Comparison of ENCODE assay signal across 15 cellular contexts in the genomic region with DNA sequence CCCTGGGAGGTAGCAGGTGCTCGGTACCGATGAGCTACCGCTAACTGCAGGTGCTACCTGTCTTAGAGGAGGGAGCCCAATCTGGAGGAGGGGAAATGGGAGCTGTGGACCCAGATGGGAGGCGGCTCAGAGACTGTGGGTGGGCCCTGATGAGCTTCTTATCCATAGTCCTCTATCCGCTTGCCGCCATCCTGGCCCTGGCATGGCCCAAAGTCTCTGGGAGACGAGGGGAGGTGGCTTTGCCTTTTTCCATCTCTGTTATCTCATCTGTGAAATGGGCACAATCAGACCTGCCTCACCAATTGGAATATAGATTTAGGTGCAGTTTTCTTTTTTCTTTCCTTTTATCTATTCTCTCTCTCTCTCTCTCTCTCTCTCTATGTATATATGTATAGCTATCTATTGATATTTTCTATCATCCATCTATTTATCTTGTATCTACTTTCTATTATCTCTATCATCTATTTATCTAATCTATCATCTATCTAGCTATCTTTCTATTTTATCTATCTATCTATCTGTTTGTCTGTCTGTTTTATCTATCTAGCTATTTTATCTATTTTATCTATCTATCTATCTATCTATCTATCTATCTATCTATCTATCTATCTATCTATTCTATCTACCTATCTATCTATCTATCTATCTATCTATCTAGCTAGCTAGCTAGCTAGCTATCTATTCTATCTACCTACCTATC. TPM values are rescaled to one million over a fixed set of nuclear protein-coding genes. Genes with fewer than 3 reads are reported as not detected.
DNase-seq lines count a peak whose midpoint lies in the region; ATAC-seq and TF ChIP-seq lines count a peak whose summit lies in the region.
"Had no signal": no experiment of that assay in that cellular context is flagged by ENCODE, and none has a peak within 500 bp of the region (broad histone marks: within the 10 kb centered on the region; RNA-seq: fewer than 3 reads in every experiment).

No MANE protein-coding gene starts in this region.

- POLR2A ChIA-PET in activated CD4-positive, alpha-beta memory T cell treated with anti-CD3 and anti-CD28 coated beads, Interleukin-2, amount 10 ng/mL, durations not matched to agents 7 days and 5 days (lab: Charles Lee), result interaction anchor here (0.7 to 27.5 kb wide), 9 partner anchors 10 to 275 kb away, joined by 3 to 918 read pairs (median 3); partner anchors contain the start of gene TNFRSF1B
- POLR2A ChIA-PET in activated CD4-positive, alpha-beta memory T cell treated with anti-CD3 and anti-CD28 coated beads for 36 hours (lab: Charles Lee), result interaction anchor here (0.9 to 1.6 kb wide), 6 partner anchors 10 to 275 kb away, joined by 3 to 4 read pairs (median 3); no protein-coding TSS in a partner anchor
- POLR2A ChIA-PET in activated naive CD8-positive, alpha-beta T cell treated with anti-CD3 and anti-CD28 coated beads, Interleukin-2, amount 10 ng/mL, durations not matched to agents 7 days and 5 days (lab: Charles Lee), result interaction anchor here (0.9 to 1.9 kb wide), 3 partner anchors 9 to 47 kb away, joined by 3 to 4 read pairs (median 3); partner anchors contain the start of gene VPS13D

- peaks cover 0 to 68% (median 35%) of the 10 kb centered on the region in 4 donors for H3K4me1 ChIP-seq in right lobe of liver
- peaks cover 18 to 99% (median 83%) of the 10 kb centered on the region in 5 donors for H3K4me1 ChIP-seq in subcutaneous abdominal adipose tissue (ENCODE audit: control insufficient read depth in 5 of 5, insufficient read depth in 5 of 5, low read length in 5 of 5)
- H3K4me1 ChIP-seq in body of pancreas, result peaks cover 16% of the 10 kb centered on the region

- no peak overlapping the region for H3K4me3 ChIP-seq in right lobe of liver
- H3K4me3 ChIP-seq in subcutaneous abdominal adipose tissue (ENCODE audit: low read depth in 1 of 5, low read length in 5 of 5), result no peak overlapping the region
- H3K4me3 ChIP-seq in body of pancreas, result no peak overlapping the region
- H3K4me3 ChIP-seq: mucosa of descending colon had no signal

- H3K27me3 ChIP-seq in right lobe of liver (no peaks in the 10 kb centered on the region), subcutaneous abdominal adipose tissue (ENCODE audit: control insufficient read depth in 5 of 5, insufficient read depth in 4 of 5, low read length in 5 of 5) (peaks cover 2 to 19% (median 5%) of the 10 kb centered on the region in 5 donors), body of pancreas (no peaks in the 10 kb centered on the region)

- no peak overlapping the region for H3K4me3 Mint-ChIP-seq in activated CD4-positive, alpha-beta memory T cell treated with anti-CD3 and anti-CD28 coated beads, Interleukin-2, amount 10 ng/mL, durations not matched to agents 7 days and 5 days
- no peak overlapping the region for H3K4me3 Mint-ChIP-seq in activated CD4-positive, alpha-beta memory T cell treated with anti-CD3 and anti-CD28 coated beads for 36 hours
- H3K4me3 Mint-ChIP-seq in activated naive CD8-positive, alpha-beta T cell treated with anti-CD3 and anti-CD28 coated beads, Interleukin-2, amount 10 ng/mL, durations not matched to agents 7 days and 5 days, result no peak overlapping the region

- no peak for ATAC-seq in activated naive CD8-positive, alpha-beta T cell treated with anti-CD3 and anti-CD28 coated beads, Interleukin-2, amount 10 ng/mL, durations not matched to agents 7 days and 5 days (ENCODE audit: low read depth)
- ATAC-seq in right lobe of liver (no peak), body of pancreas (no peak), HG03378 (IDR thresholded peaks at IDR 0.05; ENCODE audit: unreplicated experiment) (no peak)

- no peak for DNase-seq in activated CD4-positive, alpha-beta memory T cell treated with anti-CD3 and anti-CD28 coated beads, Interleukin-2, amount 10 ng/mL, durations not matched to agents 7 days and 5 days
- no peak for DNase-seq in activated CD4-positive, alpha-beta memory T cell treated with anti-CD3 and anti-CD28 coated beads for 36 hours
- DNase-seq in activated naive CD8-positive, alpha-beta T cell treated with anti-CD3 and anti-CD28 coated beads, Interleukin-2, amount 10 ng/mL, durations not matched to agents 7 days and 5 days, result no peak
- DNase-seq in right lobe of liver (no peak), body of pancreas (no peak), NCI-H1105 treated with DMSO at 0.1 percent for 48 hours (lab: John Stamatoyannopoulos, UW) (no peak)
- DNase-seq: activated CD8-positive, alpha-beta memory T cell treated with anti-CD3 and anti-CD28 coated beads, Interleukin-2, amount 50 U/mL, for 48 hours; DMS79 had no signal

- peak overlapping the region in 2 of 3 donors; percentile 91 to 93 for H3K27ac ChIP-seq in right lobe of liver
- H3K27ac ChIP-seq in subcutaneous abdominal adipose tissue (ENCODE audit: low read depth, low read length), result peak overlapping the region; percentile 93
- H3K27ac ChIP-seq in body of pancreas, result peak overlapping the region in 1 of 4 donors; percentile 80
- H3K27ac ChIP-seq: epithelial cell of prostate had no signal

- H3K27me3 Mint-ChIP-seq in activated CD4-positive, alpha-beta memory T cell treated with anti-CD3 and anti-CD28 coated beads, Interleukin-2, amount 10 ng/mL, durations not matched to agents 7 days and 5 days, result no peaks in the 10 kb centered on the region
- H3K27me3 Mint-ChIP-seq in activated CD4-positive, alpha-beta memory T cell treated with anti-CD3 and anti-CD28 coated beads for 36 hours, result no peaks in the 10 kb centered on the region
- no peaks in the 10 kb centered on the region for H3K27me3 Mint-ChIP-seq in activated naive CD8-positive, alpha-beta T cell treated with anti-CD3 and anti-CD28 coated beads, Interleukin-2, amount 10 ng/mL, durations not matched to agents 7 days and 5 days

- H3K9me3 ChIP-seq in right lobe of liver (no peaks in the 10 kb centered on the region), subcutaneous abdominal adipose tissue (ENCODE audit: control insufficient read depth in 5 of 5, low read length in 5 of 5) (no peaks in the 10 kb centered on the region), body of pancreas (no peaks in the 10 kb centered on the region)
- H3K9me3 ChIP-seq: mucosa of descending colon had no signal

- WGBS in right lobe of liver (ENCODE audit: insufficient coverage, low coverage, low lambda C conversion rate, missing lambda C conversion rate), result no CpG with 5 or more reads among the region's 7 CpGs
- WGBS in body of pancreas, 2 donors, result 64 to 78% methylated on average over 7 of the region's 7 CpGs

- peaks cover 66% of the 10 kb centered on the region for H3K4me1 Mint-ChIP-seq in activated CD4-positive, alpha-beta memory T cell treated with anti-CD3 and anti-CD28 coated beads, Interleukin-2, amount 10 ng/mL, durations not matched to agents 7 days and 5 days
- peaks cover 73% of the 10 kb centered on the region for H3K4me1 Mint-ChIP-seq in activated CD4-positive, alpha-beta memory T cell treated with anti-CD3 and anti-CD28 coated beads for 36 hours (ENCODE audit: low read depth)
- peaks cover 66% of the 10 kb centered on the region for H3K4me1 Mint-ChIP-seq in activated naive CD8-positive, alpha-beta T cell treated with anti-CD3 and anti-CD28 coated beads, Interleukin-2, amount 10 ng/mL, durations not matched to agents 7 days and 5 days

- CTCF ChIA-PET in activated CD4-positive, alpha-beta memory T cell treated with anti-CD3 and anti-CD28 coated beads, Interleukin-2, amount 10 ng/mL, durations not matched to agents 7 days and 5 days (lab: Charles Lee), result interaction anchor here (0.8 to 7.0 kb wide), 4 partner anchors 20 to 203 kb away, joined by 3 to 37 read pairs (median 3); partner anchors contain the start of gene MFN2
- CTCF ChIA-PET in activated CD4-positive, alpha-beta memory T cell treated with anti-CD3 and anti-CD28 coated beads for 36 hours (lab: Charles Lee), result interaction anchor here (0.6 to 13.5 kb wide), 6 partner anchors 14 to 59 kb away, joined by 3 to 168 read pairs (median 3); no protein-coding TSS in a partner anchor

- TF ChIP-seq CTCF in right lobe of liver (IDR thresholded peaks at IDR 0.05) (no peak), body of pancreas (IDR thresholded peaks at IDR 0.05) (no peak)

- H3K36me3 Mint-ChIP-seq in activated CD4-positive, alpha-beta memory T cell treated with anti-CD3 and anti-CD28 coated beads, Interleukin-2, amount 10 ng/mL, durations not matched to agents 7 days and 5 days (ENCODE audit: low read depth), result peaks cover 70% of the 10 kb centered on the region
- H3K36me3 Mint-ChIP-seq in activated CD4-positive, alpha-beta memory T cell treated with anti-CD3 and anti-CD28 coated beads for 36 hours, result peaks cover 7% of the 10 kb centered on the region
- peaks cover 21% of the 10 kb centered on the region for H3K36me3 Mint-ChIP-seq in activated naive CD8-positive, alpha-beta T cell treated with anti-CD3 and anti-CD28 coated beads, Interleukin-2, amount 10 ng/mL, durations not matched to agents 7 days and 5 days
- H3K36me3 Mint-ChIP-seq: brain, type B pancreatic cell had no signal

- no peaks in the 10 kb centered on the region for H3K36me3 ChIP-seq in right lobe of liver
- H3K36me3 ChIP-seq in subcutaneous abdominal adipose tissue (ENCODE audit: control insufficient read depth in 5 of 5, insufficient read depth in 5 of 5, low read length in 5 of 5), result peaks cover 0 to 10% (median 5%) of the 10 kb centered on the region in 5 donors
- H3K36me3 ChIP-seq in body of pancreas (replicated peaks in 1 of 2; ENCODE audit: insufficient read depth in 1 of 2, low read depth in 2 of 2), result no peaks in the 10 kb centered on the region

- peak overlapping the region; percentile 14 for H3K27ac Mint-ChIP-seq in activated CD4-positive, alpha-beta memory T cell treated with anti-CD3 and anti-CD28 coated beads, Interleukin-2, amount 10 ng/mL, durations not matched to agents 7 days and 5 days
- no peak overlapping the region for H3K27ac Mint-ChIP-seq in activated CD4-positive, alpha-beta memory T cell treated with anti-CD3 and anti-CD28 coated beads for 36 hours
- H3K27ac Mint-ChIP-seq in activated naive CD8-positive, alpha-beta T cell treated with anti-CD3 and anti-CD28 coated beads, Interleukin-2, amount 10 ng/mL, durations not matched to agents 7 days and 5 days, result peak overlapping the region; percentile 34

- H3K9ac ChIP-seq in subcutaneous abdominal adipose tissue (ENCODE audit: low read length in 5 of 5), result peak overlapping the region in 1 of 5 donors; percentile 17

- H3K9me3 Mint-ChIP-seq in activated CD4-positive, alpha-beta memory T cell treated with anti-CD3 and anti-CD28 coated beads, Interleukin-2, amount 10 ng/mL, durations not matched to agents 7 days and 5 days, result no peaks in the 10 kb centered on the region
- no peaks in the 10 kb centered on the region for H3K9me3 Mint-ChIP-seq in activated CD4-positive, alpha-beta memory T cell treated with anti-CD3 and anti-CD28 coated beads for 36 hours
- H3K9me3 Mint-ChIP-seq in activated naive CD8-positive, alpha-beta T cell treated with anti-CD3 and anti-CD28 coated beads, Interleukin-2, amount 10 ng/mL, durations not matched to agents 7 days and 5 days, result no peaks in the 10 kb centered on the region
- H3K9me3 Mint-ChIP-seq: type B pancreatic cell had no signal

- intact Hi-C loops in activated CD4-positive, alpha-beta memory T cell treated with anti-CD3 and anti-CD28 coated beads for 36 hours (cut with micrococcal nuclease), result no loop called here
- intact Hi-C loops in right lobe of liver (cut with DNase I), result no loop called here
- intact Hi-C loops in body of pancreas (cut with DNase I), result no loop called here

- TF ChIP-seq POLR2A in right lobe of liver (IDR thresholded peaks at IDR 0.05) (no peak), body of pancreas (IDR thresholded peaks at IDR 0.05) (no peak)

RNA-seq across cellular contexts. Expression of gene TNFRSF1B, which starts 16.5 kb away (rescaled TPM):
- 100 to 1,000 TPM; 434 to 447 TPM for total RNA-seq in activated CD4-positive, alpha-beta memory T cell treated with anti-CD3 and anti-CD28 coated beads, Interleukin-2, amount 10 ng/mL, durations not matched to agents 7 days and 5 days
- total RNA-seq in activated CD4-positive, alpha-beta memory T cell treated with anti-CD3 and anti-CD28 coated beads for 36 hours, result 100 to 1,000 TPM; 201 to 211 TPM
- 100 to 1,000 TPM; 215 to 246 TPM for total RNA-seq in activated naive CD8-positive, alpha-beta T cell treated with anti-CD3 and anti-CD28 coated beads, Interleukin-2, amount 10 ng/mL, durations not matched to agents 7 days and 5 days
- total RNA-seq in right lobe of liver (10 to 100 TPM; 12.9 to 56.9 (median 26.5) TPM), body of pancreas (10 to 100 TPM; 13.7 to 28.7 TPM)
- total RNA-seq: A673 had no signal

RNA-seq across cellular contexts. Expression of gene VPS13D, which starts 46.6 kb away (rescaled TPM):
- total RNA-seq in activated CD4-positive, alpha-beta memory T cell treated with anti-CD3 and anti-CD28 coated beads, Interleukin-2, amount 10 ng/mL, durations not matched to agents 7 days and 5 days, result 10 to 100 TPM; 28.1 to 31.4 TPM
- 10 to 100 TPM; 25.0 to 25.4 TPM for total RNA-seq in activated CD4-positive, alpha-beta memory T cell treated with anti-CD3 and anti-CD28 coated beads for 36 hours
- 10 to 100 TPM; 52.6 to 53.3 TPM for total RNA-seq in activated naive CD8-positive, alpha-beta T cell treated with anti-CD3 and anti-CD28 coated beads, Interleukin-2, amount 10 ng/mL, durations not matched to agents 7 days and 5 days
- 10 to 100 TPM; 25.9 to 36.9 (median 30.8) TPM for total RNA-seq in right lobe of liver
- 10 to 100 TPM; 54.0 to 63.3 TPM for total RNA-seq in body of pancreas
